1 cellular context compared by ENCODE assay signal in the genomic region with DNA sequence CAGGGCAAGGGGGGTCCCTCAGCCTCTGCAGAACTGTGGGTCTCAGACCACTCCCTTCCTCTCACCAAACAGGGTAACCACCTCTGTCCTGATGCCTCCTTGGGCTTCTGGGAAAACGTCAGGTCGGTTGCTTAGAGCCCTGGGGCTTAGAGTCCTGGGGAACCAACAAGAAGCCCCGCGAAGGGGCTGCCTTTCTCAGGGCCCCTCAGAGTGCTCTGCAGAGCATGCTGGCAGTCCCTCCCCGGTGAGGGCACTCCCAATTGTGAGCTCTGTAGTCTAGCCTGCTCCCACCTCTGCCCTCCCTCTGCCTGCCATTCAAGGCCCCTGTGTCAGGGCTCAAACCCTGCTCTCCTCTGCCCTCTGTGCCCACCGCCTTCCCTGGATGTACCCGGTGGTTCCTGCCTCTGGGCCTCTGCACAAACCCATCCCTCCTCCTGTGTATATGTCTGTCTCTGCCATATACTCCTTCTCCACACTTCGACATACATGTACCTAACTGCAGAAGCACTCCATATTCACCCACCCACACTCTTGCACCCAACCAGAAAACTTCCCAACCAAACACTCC.
TF ChIP-seq lines count a peak whose summit lies in the region.

No MANE protein-coding gene starts in this region.

TF ChIP-seq in GM23338, 12 proteins besides CTCF, POLR2A, EP300 and RAD21:
- TF ChIP-seq JUNB (IDR thresholded peaks at IDR 0.05; ENCODE audit: unreplicated experiment) (no peak), ZNF331 (CRISPR knock-in tag; IDR thresholded peaks at IDR 0.05; ENCODE audit: low read depth) (no peak), EZH2 (IDR thresholded peaks at IDR 0.05; ENCODE audit: low read depth, unreplicated experiment) (no peak), NANOG (IDR thresholded peaks at IDR 0.05; ENCODE audit: borderline replicate concordance) (no peak), STAT1 (IDR thresholded peaks at IDR 0.05; ENCODE audit: unreplicated experiment) (no peak)
- TF ChIP-seq, protein P1, sequence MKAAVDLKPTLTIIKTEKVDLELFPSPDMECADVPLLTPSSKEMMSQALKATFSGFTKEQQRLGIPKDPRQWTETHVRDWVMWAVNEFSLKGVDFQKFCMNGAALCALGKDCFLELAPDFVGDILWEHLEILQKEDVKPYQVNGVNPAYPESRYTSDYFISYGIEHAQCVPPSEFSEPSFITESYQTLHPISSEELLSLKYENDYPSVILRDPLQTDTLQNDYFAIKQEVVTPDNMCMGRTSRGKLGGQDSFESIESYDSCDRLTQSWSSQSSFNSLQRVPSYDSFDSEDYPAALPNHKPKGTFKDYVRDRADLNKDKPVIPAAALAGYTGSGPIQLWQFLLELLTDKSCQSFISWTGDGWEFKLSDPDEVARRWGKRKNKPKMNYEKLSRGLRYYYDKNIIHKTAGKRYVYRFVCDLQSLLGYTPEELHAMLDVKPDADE (IDR thresholded peaks at IDR 0.05), result no peak
